15 cellular contexts compared by ENCODE assay signal in the genomic region with DNA sequence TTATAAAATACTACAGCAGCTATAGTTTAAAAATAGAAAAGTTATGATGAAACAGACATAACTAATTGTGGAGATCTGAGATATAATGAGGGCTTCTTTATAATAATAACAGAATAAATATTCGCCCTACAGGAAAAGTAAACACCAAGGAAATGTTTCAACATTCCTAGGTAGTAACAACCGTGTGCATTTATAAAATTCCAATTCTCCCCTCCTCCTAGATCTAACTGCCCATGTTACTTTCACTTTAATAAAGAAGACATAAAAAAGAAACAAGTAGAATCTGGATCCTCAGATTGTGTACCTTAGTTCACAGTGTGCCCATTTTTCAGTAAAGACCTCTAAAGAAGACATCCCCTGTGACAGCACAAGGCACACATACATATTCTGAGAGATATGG. TPM values are rescaled to one million over a fixed set of nuclear protein-coding genes. Genes with fewer than 3 reads are reported as not detected.
A peak's percentile ranks its signal among the peaks of the same experiment; 100 is the strongest.
DNase-seq lines count a peak whose midpoint lies in the region; ATAC-seq and TF ChIP-seq lines count a peak whose summit lies in the region.
"Had no signal": no experiment of that assay in that cellular context is flagged by ENCODE, and none has a peak within 500 bp of the region (broad histone marks: within the 10 kb centered on the region; RNA-seq: fewer than 3 reads in every experiment).

No MANE protein-coding gene starts in this region.

- no peaks in the 10 kb centered on the region for H3K9me3 Mint-ChIP-seq in neural progenitor cell
- H3K9me3 Mint-ChIP-seq in activated CD4-positive, alpha-beta memory T cell treated with anti-CD3 and anti-CD28 coated beads, Interleukin-2, amount 10 ng/mL, durations not matched to agents 7 days and 5 days = no peaks in the 10 kb centered on the region
- H3K9me3 Mint-ChIP-seq: naive B cell; T-helper 2 cell treated with Interferon-gamma antibody and Interleukin-4, amounts not matched to agents 5 μg/mL and 100 μg/mL, for 36 hours had no signal

- H3K4me1 ChIP-seq in psoas muscle = peaks cover 39% of the 10 kb centered on the region
- peaks cover 10% of the 10 kb centered on the region for H3K4me1 ChIP-seq in neural progenitor cell

- POLR2A ChIA-PET in AG04449 (lab: Yijun Ruan, JAX) = no interaction called here
- POLR2A ChIA-PET in activated CD4-positive, alpha-beta memory T cell treated with anti-CD3 and anti-CD28 coated beads, Interleukin-2, amount 10 ng/mL, durations not matched to agents 7 days and 5 days (lab: Charles Lee) = interaction anchor here (0.7 to 1.7 kb wide), 2 partner anchors 9 to 60 kb away, joined by 3 to 5 read pairs; partner anchors contain the start of gene PITPNB

- no peak overlapping the region for H3K9ac ChIP-seq in neural progenitor cell

- ATAC-seq in SK-N-SH treated with all-trans-retinoic acid at 6 μM for 48 hours (peak; percentile 32; the same call in 2 of the 3 replicates), psoas muscle (no peak), HG03095 (IDR thresholded peaks at IDR 0.05; ENCODE audit: unreplicated experiment) (no peak)
- ATAC-seq: K562 had no signal

- CTCF ChIA-PET in AG04449 (lab: Yijun Ruan, JAX) = interaction anchor here (0.8 to 5.2 kb wide), 3 partner anchors 20 to 1178 kb away, joined by 3 to 30 read pairs (median 4); no protein-coding TSS in a partner anchor
- CTCF ChIA-PET in activated CD4-positive, alpha-beta memory T cell treated with anti-CD3 and anti-CD28 coated beads, Interleukin-2, amount 10 ng/mL, durations not matched to agents 7 days and 5 days (lab: Charles Lee) = no interaction called here

- no peak overlapping the region for H3K4me3 Mint-ChIP-seq in neural progenitor cell
- no peak overlapping the region for H3K4me3 Mint-ChIP-seq in activated CD4-positive, alpha-beta memory T cell treated with anti-CD3 and anti-CD28 coated beads, Interleukin-2, amount 10 ng/mL, durations not matched to agents 7 days and 5 days
- H3K4me3 Mint-ChIP-seq: naive B cell; T-helper 2 cell treated with Interferon-gamma antibody and Interleukin-4, amounts not matched to agents 5 μg/mL and 100 μg/mL, for 36 hours had no signal

- no peak overlapping the region for H2AFZ ChIP-seq in neural progenitor cell (replicated peaks)

- H3K4me3 ChIP-seq in AG04449 (ENCODE audit: low read depth, low read length) = peak overlapping the region; percentile 35
- no peak overlapping the region for H3K4me3 ChIP-seq in psoas muscle
- H3K4me3 ChIP-seq in neural progenitor cell = no peak overlapping the region
- H3K4me3 ChIP-seq: K562 had no signal

- H3K27ac ChIP-seq in psoas muscle (peak overlapping the region; percentile 44), neural progenitor cell (no peak overlapping the region)

- peaks cover 4% of the 10 kb centered on the region for H3K36me3 Mint-ChIP-seq in neural progenitor cell
- H3K36me3 Mint-ChIP-seq in activated CD4-positive, alpha-beta memory T cell treated with anti-CD3 and anti-CD28 coated beads, Interleukin-2, amount 10 ng/mL, durations not matched to agents 7 days and 5 days (ENCODE audit: low read depth) = peaks cover 51% of the 10 kb centered on the region

- H3K79me2 ChIP-seq in neural progenitor cell (ENCODE audit: low read depth) = no peaks in the 10 kb centered on the region

- H3K27me3 Mint-ChIP-seq in neural progenitor cell (ENCODE audit: insufficient read depth, low read depth) = no peaks in the 10 kb centered on the region
- H3K27me3 Mint-ChIP-seq in activated CD4-positive, alpha-beta memory T cell treated with anti-CD3 and anti-CD28 coated beads, Interleukin-2, amount 10 ng/mL, durations not matched to agents 7 days and 5 days = no peaks in the 10 kb centered on the region
- H3K27me3 Mint-ChIP-seq: naive B cell had no signal

- H3K4me1 Mint-ChIP-seq in neural progenitor cell = peaks cover 4% of the 10 kb centered on the region
- peaks cover 2% of the 10 kb centered on the region for H3K4me1 Mint-ChIP-seq in activated CD4-positive, alpha-beta memory T cell treated with anti-CD3 and anti-CD28 coated beads, Interleukin-2, amount 10 ng/mL, durations not matched to agents 7 days and 5 days
- H3K4me1 Mint-ChIP-seq: naive B cell had no signal

- DNase-seq in AG04449 (ENCODE audit: low read depth, low spot score) = no peak
- DNase-seq in iris pigment epithelial cell (ENCODE audit: low read depth) = peak; percentile 38
- DNase-seq in psoas muscle = no peak
- DNase-seq in neural progenitor cell (ENCODE audit: low spot score) = no peak
- no peak for DNase-seq in NCI-H345 treated with DMSO at 0.1 percent for 48 hours (lab: John Stamatoyannopoulos, UW; ENCODE audit: unreplicated experiment)
- DNase-seq in activated CD4-positive, alpha-beta memory T cell treated with anti-CD3 and anti-CD28 coated beads, Interleukin-2, amount 10 ng/mL, durations not matched to agents 7 days and 5 days = no peak
- DNase-seq: activated gamma-delta T cell treated with Interleukin-2 at 50 U/mL for 16 hours, AML-193, naive B cell, NCI-H1092, retina had no signal

- peaks cover 10% of the 10 kb centered on the region for H3F3A ChIP-seq in neural progenitor cell (ENCODE audit: low read depth)

- no peak overlapping the region for H3K4me2 ChIP-seq in neural progenitor cell

- TF ChIP-seq CTCF in AG04449 (IDR thresholded peaks at IDR 0.05; ENCODE audit: insufficient read depth, low read length, missing control alignments) (no peak), psoas muscle (IDR thresholded peaks at IDR 0.05) (no peak), neural progenitor cell (IDR thresholded peaks at IDR 0.05) (no peak)

- H3K9me3 ChIP-seq in psoas muscle (no peaks in the 10 kb centered on the region), neural progenitor cell (ENCODE audit: low read depth) (no peaks in the 10 kb centered on the region)

- H3K27me3 ChIP-seq in psoas muscle (ENCODE audit: insufficient read depth in 3 of 3, low read length in 2 of 3) (no peaks in the 10 kb centered on the region), neural progenitor cell (no peaks in the 10 kb centered on the region)

- H3K27ac Mint-ChIP-seq in neural progenitor cell = no peak overlapping the region
- no peak overlapping the region for H3K27ac Mint-ChIP-seq in activated CD4-positive, alpha-beta memory T cell treated with anti-CD3 and anti-CD28 coated beads, Interleukin-2, amount 10 ng/mL, durations not matched to agents 7 days and 5 days
- H3K27ac Mint-ChIP-seq: T-helper 2 cell treated with Interferon-gamma antibody and Interleukin-4, amounts not matched to agents 5 μg/mL and 100 μg/mL, for 36 hours had no signal

- H4K20me1 ChIP-seq in neural progenitor cell (ENCODE audit: low read depth) = peaks cover 11% of the 10 kb centered on the region

- intact Hi-C loops in psoas muscle (cut with DNase I) = no loop called here

- H3K36me3 ChIP-seq in psoas muscle (ENCODE audit: insufficient read depth in 1 of 2, low read depth in 1 of 2) = peaks cover 3 to 69% of the 10 kb centered on the region in 2 donors
- peaks cover 5% of the 10 kb centered on the region for H3K36me3 ChIP-seq in neural progenitor cell

- WGBS in psoas muscle, 3 donors = 70 to 81% (median 71%) methylated on average over 2 of the region's 2 CpGs

TF ChIP-seq in SK-N-SH treated with all-trans-retinoic acid at 6 μM for 48 hours, 23 proteins besides CTCF, POLR2A, EP300 and RAD21:
- TF ChIP-seq, protein P1, sequence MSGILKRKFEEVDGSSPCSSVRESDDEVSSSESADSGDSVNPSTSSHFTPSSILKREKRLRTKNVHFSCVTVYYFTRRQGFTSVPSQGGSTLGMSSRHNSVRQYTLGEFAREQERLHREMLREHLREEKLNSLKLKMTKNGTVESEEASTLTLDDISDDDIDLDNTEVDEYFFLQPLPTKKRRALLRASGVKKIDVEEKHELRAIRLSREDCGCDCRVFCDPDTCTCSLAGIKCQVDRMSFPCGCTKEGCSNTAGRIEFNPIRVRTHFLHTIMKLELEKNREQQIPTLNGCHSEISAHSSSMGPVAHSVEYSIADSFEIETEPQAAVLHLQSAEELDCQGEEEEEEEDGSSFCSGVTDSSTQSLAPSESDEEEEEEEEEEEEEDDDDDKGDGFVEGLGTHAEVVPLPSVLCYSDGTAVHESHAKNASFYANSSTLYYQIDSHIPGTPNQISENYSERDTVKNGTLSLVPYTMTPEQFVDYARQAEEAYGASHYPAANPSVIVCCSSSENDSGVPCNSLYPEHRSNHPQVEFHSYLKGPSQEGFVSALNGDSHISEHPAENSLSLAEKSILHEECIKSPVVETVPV (CRISPR knock-in tag; IDR thresholded peaks at IDR 0.05) = no peak
- TF ChIP-seq ISL1 (CRISPR knock-in tag; IDR thresholded peaks at IDR 0.05) (no peak), GLIS3 (CRISPR knock-in tag; IDR thresholded peaks at IDR 0.05) (no peak)

RNA-seq across cellular contexts. Expression of gene MN1, which starts 57.8 kb away (rescaled TPM):
- total RNA-seq in psoas muscle (10 to 100 TPM in 3 of 4 donors, 1 to 10 TPM in 1; 7.3 to 39.3 (median 21.3) TPM), neural progenitor cell (ENCODE audit: low replicate concordance) (13.3 and 27.2 TPM in 2 replicates)
- 10 to 100 TPM in 2 of 3 donors, 1 to 10 TPM in 1; 4.3 to 17.6 (median 14.8) TPM for polyA plus RNA-seq in psoas muscle
- under 1 TPM; 0.35 to 0.40 TPM for total RNA-seq in activated CD4-positive, alpha-beta memory T cell treated with anti-CD3 and anti-CD28 coated beads, Interleukin-2, amount 10 ng/mL, durations not matched to agents 7 days and 5 days

RNA-seq across cellular contexts. Expression of gene PITPNB, which starts 59.7 kb away (rescaled TPM):
- 10 to 100 TPM; 29.9 to 54.5 (median 33.9) TPM for total RNA-seq in psoas muscle
- polyA plus RNA-seq in psoas muscle = 10 to 100 TPM; 14.8 to 29.2 (median 23.6) TPM
- total RNA-seq in neural progenitor cell (ENCODE audit: low replicate concordance) = 17.2 and 32.5 TPM in 2 replicates
- total RNA-seq in activated CD4-positive, alpha-beta memory T cell treated with anti-CD3 and anti-CD28 coated beads, Interleukin-2, amount 10 ng/mL, durations not matched to agents 7 days and 5 days = 10 to 100 TPM; 85.7 to 96.0 TPM

Comparison
In these comparisons a context has a peak if more than half of its experiments do, and no peak if none do; other contexts are left out.
1. RNA of gene MN1, which starts 57.8 kb away (total RNA-seq): 7.3 to 39.3 TPM in psoas muscle and 13.3 to 27.2 TPM in neural progenitor cell; 0.35 to 0.40 TPM in activated CD4-positive, alpha-beta memory T cell treated with anti-CD3 and anti-CD28 coated beads, Interleukin-2, amount 10 ng/mL, durations not matched to agents 7 days and 5 days; every median in the first group is over 4 times any median in the second.